Comparison of ENCODE assay signal across 8 cellular contexts in the genomic region with DNA sequence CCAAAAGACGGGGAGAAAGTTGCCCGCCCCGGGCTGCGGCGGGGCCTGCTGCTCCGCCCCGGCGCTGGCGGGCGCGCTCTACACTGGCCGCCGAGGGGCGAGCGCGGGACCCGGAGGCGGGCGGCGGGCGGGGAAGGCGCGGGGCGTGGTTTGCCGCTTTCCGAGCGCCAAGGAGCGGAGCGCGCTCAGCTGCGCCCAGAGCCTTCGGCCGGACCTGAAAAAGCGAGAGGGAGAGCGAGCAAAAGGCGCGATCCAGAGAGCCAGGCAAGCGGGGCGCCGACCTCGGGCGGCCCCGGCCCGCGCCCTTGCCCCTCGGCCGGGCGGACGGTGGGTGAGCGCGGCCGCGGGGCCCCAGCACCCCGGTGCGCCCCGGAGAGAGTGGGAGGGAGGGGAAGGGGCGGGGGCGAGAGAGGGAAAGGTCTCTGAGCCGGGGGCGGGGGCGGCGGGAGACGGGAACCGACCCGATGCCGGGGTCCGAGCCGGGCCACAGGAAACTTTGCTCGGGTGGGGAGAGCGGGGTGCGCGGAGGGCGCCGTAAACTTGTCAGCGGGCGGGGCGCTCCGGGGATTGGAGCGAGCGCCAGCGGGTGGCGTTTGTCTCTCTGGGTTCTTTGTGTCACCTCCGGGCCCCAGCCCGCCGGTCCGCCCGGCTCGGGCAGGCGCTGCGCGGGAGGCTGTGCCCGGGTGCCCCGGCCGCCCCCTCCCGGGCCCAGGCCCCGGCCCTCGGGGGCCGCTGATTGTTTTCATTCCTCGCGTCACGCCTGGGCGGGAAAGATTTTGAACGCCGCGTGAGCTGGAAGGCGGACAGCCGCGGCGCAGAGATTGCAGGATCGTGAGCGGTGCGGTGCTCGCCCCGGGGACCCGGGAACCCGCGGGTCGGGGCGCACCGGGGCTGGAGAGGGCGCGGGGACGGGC. TPM values are rescaled to one million over a fixed set of nuclear protein-coding genes. Genes with fewer than 3 reads are reported as not detected.
A peak's percentile ranks its signal among the peaks of the same experiment; 100 is the strongest.
DNase-seq lines count a peak whose midpoint lies in the region; ATAC-seq, FAIRE-seq and TF ChIP-seq lines count a peak whose summit lies in the region.

A gene with protein sequence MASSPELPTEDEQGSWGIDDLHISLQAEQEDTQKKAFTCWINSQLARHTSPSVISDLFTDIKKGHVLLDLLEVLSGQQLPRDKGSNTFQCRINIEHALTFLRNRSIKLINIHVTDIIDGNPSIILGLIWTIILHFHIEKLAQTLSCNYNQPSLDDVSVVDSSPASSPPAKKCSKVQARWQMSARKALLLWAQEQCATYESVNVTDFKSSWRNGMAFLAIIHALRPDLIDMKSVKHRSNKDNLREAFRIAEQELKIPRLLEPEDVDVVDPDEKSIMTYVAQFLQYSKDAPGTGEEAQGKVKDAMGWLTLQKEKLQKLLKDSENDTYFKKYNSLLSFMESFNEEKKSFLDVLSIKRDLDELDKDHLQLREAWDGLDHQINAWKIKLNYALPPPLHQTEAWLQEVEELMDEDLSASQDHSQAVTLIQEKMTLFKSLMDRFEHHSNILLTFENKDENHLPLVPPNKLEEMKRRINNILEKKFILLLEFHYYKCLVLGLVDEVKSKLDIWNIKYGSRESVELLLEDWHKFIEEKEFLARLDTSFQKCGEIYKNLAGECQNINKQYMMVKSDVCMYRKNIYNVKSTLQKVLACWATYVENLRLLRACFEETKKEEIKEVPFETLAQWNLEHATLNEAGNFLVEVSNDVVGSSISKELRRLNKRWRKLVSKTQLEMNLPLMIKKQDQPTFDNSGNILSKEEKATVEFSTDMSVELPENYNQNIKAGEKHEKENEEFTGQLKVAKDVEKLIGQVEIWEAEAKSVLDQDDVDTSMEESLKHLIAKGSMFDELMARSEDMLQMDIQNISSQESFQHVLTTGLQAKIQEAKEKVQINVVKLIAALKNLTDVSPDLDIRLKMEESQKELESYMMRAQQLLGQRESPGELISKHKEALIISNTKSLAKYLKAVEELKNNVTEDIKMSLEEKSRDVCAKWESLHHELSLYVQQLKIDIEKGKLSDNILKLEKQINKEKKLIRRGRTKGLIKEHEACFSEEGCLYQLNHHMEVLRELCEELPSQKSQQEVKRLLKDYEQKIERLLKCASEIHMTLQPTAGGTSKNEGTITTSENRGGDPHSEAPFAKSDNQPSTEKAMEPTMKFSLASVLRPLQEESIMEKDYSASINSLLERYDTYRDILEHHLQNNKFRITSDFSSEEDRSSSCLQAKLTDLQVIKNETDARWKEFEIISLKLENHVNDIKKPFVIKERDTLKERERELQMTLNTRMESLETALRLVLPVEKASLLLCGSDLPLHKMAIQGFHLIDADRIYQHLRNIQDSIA (N-terminal part only) (plus strand): TSS at position 188 of the 914 bp plus-strand sequence. CDS start 56,145 bp downstream, outside the sequence.

- H3K4me1 ChIP-seq in left lung: peaks cover 0 to 13% of the 10 kb centered on the region in 2 donors

- peak; percentile 71 for FAIRE-seq in GM18507 (lab: Jason Lieb, UNC)

- peak within 1 kb of the TSS; percentile 54 to 63 for H3K4me3 ChIP-seq in left lung

- peak within 1 kb of the TSS; percentile 83 to 91 for H3K27ac ChIP-seq in left lung

- H3K36me3 ChIP-seq in left lung: no peaks in the 10 kb centered on the region

- peaks cover 2 to 56% of the 10 kb centered on the region in 2 donors for H3K27me3 ChIP-seq in left lung

- ATAC-seq in HG02970 (IDR thresholded peaks at IDR 0.05; ENCODE audit: low FRiP score, unreplicated experiment) (peak; percentile 71), left lung (peak; percentile 93)

- H3K9me3 ChIP-seq in left lung: no peaks in the 10 kb centered on the region

- intact Hi-C loops in left lung (cut with DNase I): no loop called here

- peak; percentile 89 for DNase-seq in 8988T
- peak; percentile 82 for DNase-seq in GM18507 (ENCODE audit: extremely low spot score, insufficient read length, low read depth)
- DNase-seq in NCI-H2196 treated with DMSO at 0.1 percent for 48 hours (lab: John Stamatoyannopoulos, UW; ENCODE audit: unreplicated experiment): peak; percentile 74
- peak; percentile 85 for DNase-seq in activated CD4-positive, alpha-beta T cell treated with anti-CD3 and anti-CD28 coated beads for 48 hours
- peak; percentile 43 for DNase-seq in dedifferentiated amniotic fluid mesenchymal stem cell (ENCODE audit: extremely low spot score)
- peak; percentile 77 to 92 for DNase-seq in left lung
- peak; percentile 85 for DNase-seq in stimulated activated CD4-positive, alpha-beta T cell treated with anti-CD3 and anti-CD28 coated beads, Interleukin-4, amount 100 ng/mL, for 1 hour

- TF ChIP-seq CTCF in left lung (IDR thresholded peaks at IDR 0.05): peak; percentile 20 to 37

RNA-seq across cellular contexts. Expression of the gene that starts here (rescaled TPM):
- 10 to 100 TPM; 59.6 to 72.1 TPM for total RNA-seq in left lung

Comparison
In these comparisons a context has a peak if more than half of its experiments do, and no peak if none do; other contexts are left out.
1. Peak in every context shown above with its lines: DNase-seq, ATAC-seq, H3K4me3 ChIP-seq and H3K27ac ChIP-seq.